In genomic region chr19:43802216-43802951, GRCh38 we compare ENCODE assay signal across 17 cellular contexts. TPM values are rescaled to one million over a fixed set of nuclear protein-coding genes. Genes with fewer than 3 reads are reported as not detected.
DNase-seq lines count a peak whose midpoint lies in the region; ATAC-seq and TF ChIP-seq lines count a peak whose summit lies in the region.
"Had no signal": no experiment of that assay in that cellular context is flagged by ENCODE, and none has a peak within 500 bp of the region (broad histone marks: within the 10 kb centered on the region; RNA-seq: fewer than 3 reads in every experiment).

TSS of gene LYPD5 (minus strand) at chr19:43802447. CDS start at chr19:43802380, 67 bp downstream.

- intact Hi-C loops in CD4-positive, alpha-beta T cell (cut with DNase I, micrococcal nuclease), result loop anchor here in 1 of 2 experiments (10.0 kb wide), 1 partner anchor 368 kb away; no protein-coding TSS in a partner anchor
- intact Hi-C loops in dorsolateral prefrontal cortex (cut with DNase I), result no loop called here

- H3K27me3 ChIP-seq in CD4-positive, alpha-beta T cell (ENCODE audit: control insufficient read depth, insufficient read depth, low read length), result no peaks in the 10 kb centered on the region
- peaks cover 0 to 5% (median 0%) of the 10 kb centered on the region in 45 donors for H3K27me3 ChIP-seq in dorsolateral prefrontal cortex
- H3K27me3 ChIP-seq: BLaER1 treated with 17β-estradiol and CSF1 and Interleukin-3, amounts not matched to agents 10 nM and 100 nM had no signal

- H3K9me3 Mint-ChIP-seq in CD4-positive, alpha-beta T cell, result no peaks in the 10 kb centered on the region
- no peaks in the 10 kb centered on the region for H3K9me3 Mint-ChIP-seq in stimulated activated effector memory CD8-positive, alpha-beta T cell treated with anti-CD3 and anti-CD28 coated beads, Interleukin-12 subunit alpha, Interleukin-12 subunit beta, amount 100 ng/mL, for 72 hours
- no peaks in the 10 kb centered on the region for H3K9me3 Mint-ChIP-seq in endothelial cell (ENCODE audit: unreplicated experiment)

- no peak for ATAC-seq in CD4-positive, alpha-beta T cell (ENCODE audit: poor library complexity)
- no peak for ATAC-seq in stimulated activated effector memory CD8-positive, alpha-beta T cell treated with anti-CD3 and anti-CD28 coated beads, Interleukin-12 subunit alpha, Interleukin-12 subunit beta, amount 100 ng/mL, for 72 hours

- CTCF ChIA-PET in CD4-positive, alpha-beta T cell (lab: Charles Lee), result interaction anchor here (0.5 kb wide), 1 partner anchor 77 kb away, joined by 3 read pairs; no protein-coding TSS in a partner anchor
- CTCF ChIA-PET in RWPE1 (lab: Yijun Ruan, JAX), result no interaction called here

- peaks cover 6% of the 10 kb centered on the region for H3K4me1 Mint-ChIP-seq in CD4-positive, alpha-beta T cell (ENCODE audit: low read depth)
- peaks cover 16% of the 10 kb centered on the region for H3K4me1 Mint-ChIP-seq in stimulated activated effector memory CD8-positive, alpha-beta T cell treated with anti-CD3 and anti-CD28 coated beads, Interleukin-12 subunit alpha, Interleukin-12 subunit beta, amount 100 ng/mL, for 72 hours
- H3K4me1 Mint-ChIP-seq in endothelial cell (ENCODE audit: unreplicated experiment), result no peaks in the 10 kb centered on the region

- no peaks in the 10 kb centered on the region for H3K36me3 Mint-ChIP-seq in CD4-positive, alpha-beta T cell (ENCODE audit: low read depth)
- H3K36me3 Mint-ChIP-seq in stimulated activated effector memory CD8-positive, alpha-beta T cell treated with anti-CD3 and anti-CD28 coated beads, Interleukin-12 subunit alpha, Interleukin-12 subunit beta, amount 100 ng/mL, for 72 hours, result no peaks in the 10 kb centered on the region
- no peaks in the 10 kb centered on the region for H3K36me3 Mint-ChIP-seq in endothelial cell (ENCODE audit: low read depth, unreplicated experiment)

- POLR2A ChIA-PET in CD4-positive, alpha-beta T cell (lab: Charles Lee), result no interaction called here
- POLR2A ChIA-PET in RWPE1 (lab: Yijun Ruan, JAX; ENCODE audit: low non-redundant PET), result no interaction called here

- H3K27ac Mint-ChIP-seq in CD4-positive, alpha-beta T cell, result peak within 1 kb of the TSS; percentile 2
- H3K27ac Mint-ChIP-seq in stimulated activated effector memory CD8-positive, alpha-beta T cell treated with anti-CD3 and anti-CD28 coated beads, Interleukin-12 subunit alpha, Interleukin-12 subunit beta, amount 100 ng/mL, for 72 hours, result peak within 1 kb of the TSS; percentile 10
- H3K27ac Mint-ChIP-seq in endothelial cell (ENCODE audit: unreplicated experiment), result no peak within 1 kb of the TSS

- no peak within 1 kb of the TSS for H3K27ac ChIP-seq in CD4-positive, alpha-beta T cell (ENCODE audit: low read depth, low read length)
- peak within 1 kb of the TSS; percentile 27; the same call in 1 of the 2 replicates for H3K27ac ChIP-seq in RWPE1
- peak within 1 kb of the TSS in 1 of 59 donors; percentile 16 for H3K27ac ChIP-seq in dorsolateral prefrontal cortex
- H3K27ac ChIP-seq: BLaER1 treated with 17β-estradiol and CSF1 and Interleukin-3, amounts not matched to agents 10 nM and 100 nM had no signal

- H3K27me3 Mint-ChIP-seq in CD4-positive, alpha-beta T cell, result peaks cover 26% of the 10 kb centered on the region
- peaks cover 19% of the 10 kb centered on the region for H3K27me3 Mint-ChIP-seq in endothelial cell (ENCODE audit: unreplicated experiment)

- no peak within 1 kb of the TSS for H3K4me3 ChIP-seq in dorsolateral prefrontal cortex
- H3K4me3 ChIP-seq: BLaER1 treated with 17β-estradiol and CSF1 and Interleukin-3, amounts not matched to agents 10 nM and 100 nM had no signal

- no peak within 1 kb of the TSS for H3K4me3 Mint-ChIP-seq in CD4-positive, alpha-beta T cell
- H3K4me3 Mint-ChIP-seq in stimulated activated effector memory CD8-positive, alpha-beta T cell treated with anti-CD3 and anti-CD28 coated beads, Interleukin-12 subunit alpha, Interleukin-12 subunit beta, amount 100 ng/mL, for 72 hours, result no peak within 1 kb of the TSS
- no peak within 1 kb of the TSS for H3K4me3 Mint-ChIP-seq in endothelial cell (ENCODE audit: unreplicated experiment)

- H3K9me3 ChIP-seq in CD4-positive, alpha-beta T cell (ENCODE audit: control insufficient read depth, low read length), result no peaks in the 10 kb centered on the region
- H3K9me3 ChIP-seq: BLaER1 treated with 17β-estradiol and CSF1 and Interleukin-3, amounts not matched to agents 10 nM and 100 nM had no signal

- no peak for DNase-seq in CD4-positive, alpha-beta T cell
- DNase-seq in RWPE1 (ENCODE audit: low spot score) (no peak), dorsolateral prefrontal cortex (peak in 1 of 10 donors; percentile 6), Ammon's horn (ENCODE audit: low spot score) (no peak), endothelial cell (ENCODE audit: low spot score) (no peak), dedifferentiated amniotic fluid mesenchymal stem cell (ENCODE audit: extremely low spot score) (no peak)
- DNase-seq in stimulated activated effector memory CD8-positive, alpha-beta T cell treated with anti-CD3 and anti-CD28 coated beads, Interleukin-12 subunit alpha, Interleukin-12 subunit beta, amount 100 ng/mL, for 72 hours (ENCODE audit: low spot score in 2 of 2), result no peak
- DNase-seq: H7, NCI-H1417 treated with DMSO at 0.1 percent for 48 hours, NCI-H1930, NCI-H226, NCI-H524, NCI-H82, RPMI8226, SIG-M5 had no signal

- no peak for TF ChIP-seq CTCF in CD4-positive, alpha-beta T cell (IDR thresholded peaks at IDR 0.05)
- no peak for TF ChIP-seq CTCF in RWPE1 (conservative IDR thresholded peaks at IDR 0.05; ENCODE audit: low read depth)
- no peak for TF ChIP-seq CTCF in dorsolateral prefrontal cortex (IDR thresholded peaks at IDR 0.05 in 54 of 56, conservative IDR thresholded peaks at IDR 0.05 in 2 of 56; ENCODE audit: low read depth in 1 of 56, partially characterized antibody in 56 of 56)
- TF ChIP-seq CTCF in endothelial cell (IDR thresholded peaks at IDR 0.05; ENCODE audit: unreplicated experiment), result no peak

RNA-seq across cellular contexts. Expression of gene LYPD5, which starts in this region (rescaled TPM):
- total RNA-seq in CD4-positive, alpha-beta T cell, result not detected
- total RNA-seq in dorsolateral prefrontal cortex (10 to 100 TPM in 119 of 120 experiments, 1 to 10 TPM in 1; 8.4 to 38.1 (median 23.9) TPM), endothelial cell (ENCODE audit: unreplicated experiment) (not detected)
- total RNA-seq: A673 had no signal
